ENCODE assay signal across 21 cellular contexts in genomic region chr2:167534443-167534842, GRCh38.
"Had no signal": no experiment of that assay in that cellular context is flagged by ENCODE, and none has a peak within 500 bp of the region (broad histone marks: within the 10 kb centered on the region; RNA-seq: fewer than 3 reads in every experiment).

No MANE protein-coding gene starts in this region.

- H3K36me3 ChIP-seq: SJCRH30 had no signal

- H3K27me3 ChIP-seq: SJCRH30 had no signal

- DNase-seq: KBM-7, MV-4-11, NCI-H1048, NCI-H1105, NCI-H1417, NCI-H1436 treated with DMSO at 0.1 percent for 48 hours, NCI-H1694, NCI-H187 treated with DMSO at 0.1 percent for 48 hours, NCI-H2029 treated with DMSO at 0.1 percent for 48 hours, NCI-H2107, NCI-H226, NCI-H446, NCI-H510A, NCI-H524 treated with DMSO at 0.1 percent for 48 hours, NCI-H69, NCI-H774, SHP77 treated with DMSO at 0.1 percent for 48 hours, SJCRH30 had no signal

- ATAC-seq: Panc1, Right ventricle myocardium inferior had no signal

- H3K4me1 ChIP-seq: SJCRH30 had no signal

- H3K27ac ChIP-seq: HL-60, SJCRH30 had no signal

- H3K4me3 ChIP-seq: SJCRH30 had no signal
